1 cellular context compared by ENCODE assay signal in genomic region chr11:57712256-57713150, GRCh38.
TF ChIP-seq lines count a peak whose summit lies in the region.

TSS of gene TMX2 (plus strand) at chr11:57712593. CDS start at chr11:57712619, 26 bp downstream.

TF ChIP-seq in K562, 482 proteins besides CTCF, POLR2A, EP300 and RAD21 (continued from another document and continues in another):
- TF ChIP-seq, protein P1, sequence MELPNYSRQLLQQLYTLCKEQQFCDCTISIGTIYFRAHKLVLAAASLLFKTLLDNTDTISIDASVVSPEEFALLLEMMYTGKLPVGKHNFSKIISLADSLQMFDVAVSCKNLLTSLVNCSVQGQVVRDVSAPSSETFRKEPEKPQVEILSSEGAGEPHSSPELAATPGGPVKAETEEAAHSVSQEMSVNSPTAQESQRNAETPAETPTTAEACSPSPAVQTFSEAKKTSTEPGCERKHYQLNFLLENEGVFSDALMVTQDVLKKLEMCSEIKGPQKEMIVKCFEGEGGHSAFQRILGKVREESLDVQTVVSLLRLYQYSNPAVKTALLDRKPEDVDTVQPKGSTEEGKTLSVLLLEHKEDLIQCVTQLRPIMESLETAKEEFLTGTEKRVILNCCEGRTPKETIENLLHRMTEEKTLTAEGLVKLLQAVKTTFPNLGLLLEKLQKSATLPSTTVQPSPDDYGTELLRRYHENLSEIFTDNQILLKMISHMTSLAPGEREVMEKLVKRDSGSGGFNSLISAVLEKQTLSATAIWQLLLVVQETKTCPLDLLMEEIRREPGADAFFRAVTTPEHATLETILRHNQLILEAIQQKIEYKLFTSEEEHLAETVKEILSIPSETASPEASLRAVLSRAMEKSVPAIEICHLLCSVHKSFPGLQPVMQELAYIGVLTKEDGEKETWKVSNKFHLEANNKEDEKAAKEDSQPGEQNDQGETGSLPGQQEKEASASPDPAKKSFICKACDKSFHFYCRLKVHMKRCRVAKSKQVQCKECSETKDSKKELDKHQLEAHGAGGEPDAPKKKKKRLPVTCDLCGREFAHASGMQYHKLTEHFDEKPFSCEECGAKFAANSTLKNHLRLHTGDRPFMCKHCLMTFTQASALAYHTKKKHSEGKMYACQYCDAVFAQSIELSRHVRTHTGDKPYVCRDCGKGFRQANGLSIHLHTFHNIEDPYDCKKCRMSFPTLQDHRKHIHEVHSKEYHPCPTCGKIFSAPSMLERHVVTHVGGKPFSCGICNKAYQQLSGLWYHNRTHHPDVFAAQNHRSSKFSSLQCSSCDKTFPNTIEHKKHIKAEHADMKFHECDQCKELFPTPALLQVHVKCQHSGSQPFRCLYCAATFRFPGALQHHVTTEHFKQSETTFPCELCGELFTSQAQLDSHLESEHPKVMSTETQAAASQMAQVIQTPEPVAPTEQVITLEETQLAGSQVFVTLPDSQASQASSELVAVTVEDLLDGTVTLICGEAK (IDR thresholded peaks at IDR 0.05) = peak; percentile 98
- TF ChIP-seq, protein P1 (CRISPR knock-in tag; IDR thresholded peaks at IDR 0.05) = no peak
- TF ChIP-seq, protein P2, sequence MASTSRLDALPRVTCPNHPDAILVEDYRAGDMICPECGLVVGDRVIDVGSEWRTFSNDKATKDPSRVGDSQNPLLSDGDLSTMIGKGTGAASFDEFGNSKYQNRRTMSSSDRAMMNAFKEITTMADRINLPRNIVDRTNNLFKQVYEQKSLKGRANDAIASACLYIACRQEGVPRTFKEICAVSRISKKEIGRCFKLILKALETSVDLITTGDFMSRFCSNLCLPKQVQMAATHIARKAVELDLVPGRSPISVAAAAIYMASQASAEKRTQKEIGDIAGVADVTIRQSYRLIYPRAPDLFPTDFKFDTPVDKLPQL (IDR thresholded peaks at IDR 0.05; ENCODE audit: extremely low read depth, insufficient read length) = no peak
- TF ChIP-seq HMG20A (CRISPR knock-in tag; conservative IDR thresholded peaks at IDR 0.05) = no peak
- TF ChIP-seq RB1 (IDR thresholded peaks at IDR 0.05; ENCODE audit: low read depth) = no peak
- TF ChIP-seq ZBTB11 (CRISPR knock-in tag; IDR thresholded peaks at IDR 0.05) = peak in 1 of 3 experiments; percentile 59; a peak in 1 of 6 replicates
- TF ChIP-seq SPI1 (IDR thresholded peaks at IDR 0.05; ENCODE audit: borderline replicate concordance, low read depth, low read length) = no peak
- TF ChIP-seq, protein P3, sequence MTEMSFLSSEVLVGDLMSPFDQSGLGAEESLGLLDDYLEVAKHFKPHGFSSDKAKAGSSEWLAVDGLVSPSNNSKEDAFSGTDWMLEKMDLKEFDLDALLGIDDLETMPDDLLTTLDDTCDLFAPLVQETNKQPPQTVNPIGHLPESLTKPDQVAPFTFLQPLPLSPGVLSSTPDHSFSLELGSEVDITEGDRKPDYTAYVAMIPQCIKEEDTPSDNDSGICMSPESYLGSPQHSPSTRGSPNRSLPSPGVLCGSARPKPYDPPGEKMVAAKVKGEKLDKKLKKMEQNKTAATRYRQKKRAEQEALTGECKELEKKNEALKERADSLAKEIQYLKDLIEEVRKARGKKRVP (CRISPR knock-in tag; IDR thresholded peaks at IDR 0.05) = no peak
- peak; percentile 42; the same call in 1 of the 2 replicates for TF ChIP-seq DIDO1 (tag; IDR thresholded peaks at IDR 0.05; ENCODE audit: low read depth)
- no peak for TF ChIP-seq ZNF23 (CRISPR knock-in tag; IDR thresholded peaks at IDR 0.05)
- TF ChIP-seq ZBTB26 (CRISPR knock-in tag; IDR thresholded peaks at IDR 0.05) = no peak
- TF ChIP-seq, protein P4, sequence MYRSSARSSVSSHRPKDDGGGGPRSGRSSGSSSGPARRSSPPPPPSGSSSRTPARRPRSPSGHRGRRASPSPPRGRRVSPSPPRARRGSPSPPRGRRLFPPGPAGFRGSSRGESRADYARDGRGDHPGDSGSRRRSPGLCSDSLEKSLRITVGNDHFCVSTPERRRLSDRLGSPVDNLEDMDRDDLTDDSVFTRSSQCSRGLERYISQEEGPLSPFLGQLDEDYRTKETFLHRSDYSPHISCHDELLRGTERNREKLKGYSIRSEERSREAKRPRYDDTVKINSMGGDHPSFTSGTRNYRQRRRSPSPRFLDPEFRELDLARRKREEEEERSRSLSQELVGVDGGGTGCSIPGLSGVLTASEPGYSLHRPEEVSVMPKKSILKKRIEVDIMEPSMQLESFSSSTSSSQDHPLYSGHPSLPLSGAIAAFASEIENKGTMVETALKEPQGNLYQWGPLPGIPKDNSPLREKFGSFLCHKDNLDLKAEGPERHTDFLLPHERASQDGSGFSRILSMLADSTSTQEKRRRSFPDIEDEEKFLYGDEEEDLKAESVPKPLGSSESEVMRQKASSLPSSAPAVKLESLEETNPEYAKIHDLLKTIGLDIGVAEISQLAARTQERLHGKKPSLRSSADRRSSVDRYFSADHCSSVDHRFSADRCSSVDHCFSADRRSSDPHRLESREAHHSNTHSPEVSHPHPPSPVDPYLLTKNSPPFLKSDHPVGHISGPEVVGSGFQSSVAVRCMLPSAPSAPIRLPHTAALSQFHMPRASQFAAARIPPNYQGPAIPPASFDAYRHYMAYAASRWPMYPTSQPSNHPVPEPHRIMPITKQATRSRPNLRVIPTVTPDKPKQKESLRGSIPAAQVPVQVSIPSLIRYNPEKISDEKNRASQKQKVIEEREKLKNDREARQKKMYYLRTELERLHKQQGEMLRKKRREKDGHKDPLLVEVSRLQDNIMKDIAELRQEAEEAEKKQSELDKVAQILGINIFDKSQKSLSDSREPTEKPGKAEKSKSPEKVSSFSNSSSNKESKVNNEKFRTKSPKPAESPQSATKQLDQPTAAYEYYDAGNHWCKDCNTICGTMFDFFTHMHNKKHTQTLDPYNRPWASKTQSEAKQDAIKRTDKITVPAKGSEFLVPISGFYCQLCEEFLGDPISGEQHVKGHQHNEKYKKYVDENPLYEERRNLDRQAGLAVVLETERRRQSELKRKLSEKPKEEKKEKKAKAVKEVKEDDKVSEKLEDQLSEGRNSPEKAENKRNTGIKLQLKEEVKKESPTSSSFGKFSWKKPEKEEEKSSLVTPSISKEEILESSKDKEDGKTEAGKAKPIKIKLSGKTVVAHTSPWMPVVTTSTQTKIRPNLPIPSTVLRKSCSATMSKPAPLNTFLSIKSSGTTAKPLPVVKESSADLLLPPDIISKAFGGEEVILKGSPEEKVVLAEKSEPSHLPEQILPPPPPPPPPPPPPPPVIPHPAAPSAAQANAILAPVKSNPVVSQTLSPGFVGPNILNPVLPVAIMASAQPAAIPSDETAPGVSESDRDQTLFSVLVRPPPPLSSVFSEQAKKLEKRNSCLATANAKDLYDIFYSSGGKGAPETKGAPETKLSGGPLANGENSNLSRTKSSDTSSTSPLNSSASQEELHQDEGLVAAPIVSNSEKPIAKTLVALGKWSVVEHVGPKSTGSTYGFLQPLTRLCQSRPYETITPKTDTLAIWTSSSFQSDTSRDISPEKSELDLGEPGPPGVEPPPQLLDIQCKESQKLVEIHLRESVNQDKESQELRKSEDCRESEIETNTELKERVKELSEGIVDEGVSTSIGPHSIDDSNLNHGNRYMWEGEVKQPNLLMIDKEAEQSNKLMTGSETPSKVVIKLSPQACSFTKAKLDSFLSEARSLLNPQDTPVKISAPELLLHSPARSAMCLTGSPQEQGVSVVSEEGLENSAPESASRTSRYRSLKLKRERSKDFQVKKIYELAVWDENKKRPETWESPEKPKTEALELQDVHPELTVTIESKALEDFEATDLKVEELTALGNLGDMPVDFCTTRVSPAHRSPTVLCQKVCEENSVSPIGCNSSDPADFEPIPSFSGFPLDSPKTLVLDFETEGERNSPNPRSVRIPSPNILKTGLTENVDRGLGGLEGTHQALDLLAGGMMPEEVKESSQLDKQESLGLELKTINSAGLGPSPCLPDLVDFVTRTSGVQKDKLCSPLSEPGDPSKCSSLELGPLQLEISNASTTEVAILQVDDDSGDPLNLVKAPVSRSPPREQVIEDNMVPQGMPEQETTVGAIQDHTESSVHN (IDR thresholded peaks at IDR 0.05; ENCODE audit: borderline replicate concordance in 1 of 2, low read depth in 1 of 2) = 0 out of 4 replicates have a peak, but pooled peaks of 1 of the 2 experiments have one; percentile 36
- TF ChIP-seq E2F6 (IDR thresholded peaks at IDR 0.05; ENCODE audit: borderline replicate concordance in 1 of 2, extremely low read depth in 1 of 2, insufficient read depth in 1 of 2, insufficient read length in 1 of 2, low read depth in 1 of 2, low read length in 1 of 2, poor library complexity in 1 of 2, severe bottlenecking in 1 of 2) = no peak
- peak; percentile 57 for TF ChIP-seq CHD2 (IDR thresholded peaks at IDR 0.05; ENCODE audit: low read depth, low read length)
- TF ChIP-seq, protein P5, sequence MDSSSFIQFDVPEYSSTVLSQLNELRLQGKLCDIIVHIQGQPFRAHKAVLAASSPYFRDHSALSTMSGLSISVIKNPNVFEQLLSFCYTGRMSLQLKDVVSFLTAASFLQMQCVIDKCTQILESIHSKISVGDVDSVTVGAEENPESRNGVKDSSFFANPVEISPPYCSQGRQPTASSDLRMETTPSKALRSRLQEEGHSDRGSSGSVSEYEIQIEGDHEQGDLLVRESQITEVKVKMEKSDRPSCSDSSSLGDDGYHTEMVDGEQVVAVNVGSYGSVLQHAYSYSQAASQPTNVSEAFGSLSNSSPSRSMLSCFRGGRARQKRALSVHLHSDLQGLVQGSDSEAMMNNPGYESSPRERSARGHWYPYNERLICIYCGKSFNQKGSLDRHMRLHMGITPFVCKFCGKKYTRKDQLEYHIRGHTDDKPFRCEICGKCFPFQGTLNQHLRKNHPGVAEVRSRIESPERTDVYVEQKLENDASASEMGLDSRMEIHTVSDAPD (CRISPR knock-in tag; IDR thresholded peaks at IDR 0.05) = no peak
- TF ChIP-seq TRIM24 (IDR thresholded peaks at IDR 0.05) = no peak
- TF ChIP-seq POLR2AphosphoS5 (IDR thresholded peaks at IDR 0.05; ENCODE audit: control insufficient read depth, insufficient read depth, low read depth, low read length) = peak; percentile 57
- TF ChIP-seq ELF2 (CRISPR knock-in tag; IDR thresholded peaks at IDR 0.05) = peak; percentile 84
- TF ChIP-seq SMARCE1 (IDR thresholded peaks at IDR 0.05) = peak; percentile 36; the same call in 1 of the 2 replicates
